8 cellular contexts compared by ENCODE assay signal in genomic region chr11:66418168-66418985, GRCh38. TPM values are rescaled to one million over a fixed set of nuclear protein-coding genes. Genes with fewer than 3 reads are reported as not detected.
DNase-seq lines count a peak whose midpoint lies in the region; ATAC-seq and TF ChIP-seq lines count a peak whose summit lies in the region.

No MANE protein-coding gene starts in this region.

- H3K4me1 ChIP-seq in left ventricle myocardium inferior = peaks cover 53% of the 10 kb centered on the region

- no peak overlapping the region for H3K27ac ChIP-seq in left ventricle myocardium inferior (replicated peaks)

- H3K27me3 ChIP-seq in left ventricle myocardium inferior (ENCODE audit: low read depth) = peaks cover 50% of the 10 kb centered on the region

- H3K36me3 ChIP-seq in left ventricle myocardium inferior = no peaks in the 10 kb centered on the region

- TF ChIP-seq CTCF in NB4 (IDR thresholded peaks at IDR 0.05; ENCODE audit: low read depth, low read length) (peak; percentile 72), left ventricle myocardium inferior (IDR thresholded peaks at IDR 0.05; ENCODE audit: borderline replicate concordance) (peak; percentile 54), retinal pigment epithelial cell (conservative IDR thresholded peaks at IDR 0.05; ENCODE audit: low read depth, low read length) (peak; percentile 68)

- TF ChIP-seq POLR2A in NB4 (IDR thresholded peaks at IDR 0.05; ENCODE audit: extremely low read depth, insufficient read length) = no peak

- H3K9me3 ChIP-seq in left ventricle myocardium inferior (replicated peaks) = peaks cover 5% of the 10 kb centered on the region

- intact Hi-C loops in left ventricle myocardium inferior (cut with micrococcal nuclease) = no loop called here

- ATAC-seq in HG03139 (IDR thresholded peaks at IDR 0.05; ENCODE audit: unreplicated experiment) (no peak), HG03457 (IDR thresholded peaks at IDR 0.05; ENCODE audit: unreplicated experiment) (no peak)

- H3K4me3 ChIP-seq in NB4 (ENCODE audit: low read depth, low read length) (no peak overlapping the region), left ventricle myocardium inferior (no peak overlapping the region), retinal pigment epithelial cell (ENCODE audit: low read length) (no peak overlapping the region)

- DNase-seq in GM04503 (ENCODE audit: low read depth) = peak; percentile 78
- DNase-seq in NB4 (ENCODE audit: low read depth) = peak; percentile 93
- peak in 4 of 5 donors; percentile 26 to 50 (median 35) for DNase-seq in T-helper 1 cell
- peak; percentile 90 for DNase-seq in amniotic stem cell (lab: John Stamatoyannopoulos, UW)
- DNase-seq in left ventricle myocardium inferior = peak; percentile 80
- DNase-seq in retinal pigment epithelial cell (ENCODE audit: low read depth) = peak; percentile 77

RNA-seq across cellular contexts. Expression of gene NPAS4, which starts 2.5 kb away (rescaled TPM):
- not detected for total RNA-seq in left ventricle myocardium inferior

RNA-seq across cellular contexts. Expression of gene MRPL11, which starts 20.3 kb away (rescaled TPM):
- 53.8 TPM for total RNA-seq in left ventricle myocardium inferior

RNA-seq across cellular contexts. Expression of gene SLC29A2, which starts 46.8 kb away (rescaled TPM):
- total RNA-seq in left ventricle myocardium inferior = 14.6 TPM

RNA-seq across cellular contexts. Expression of gene PELI3, which starts 48.3 kb away (rescaled TPM):
- total RNA-seq in left ventricle myocardium inferior = 7.3 TPM

Comparison
In these comparisons a context has a peak if more than half of its experiments do, and no peak if none do; other contexts are left out.
1. DNase-seq: peak in every context shown above with its lines; median percentile 93 in NB4; 90 in amniotic stem cell; 80 in left ventricle myocardium inferior; 78 in GM04503; 77 in retinal pigment epithelial cell; 35 in T-helper 1 cell.